Comparison of ENCODE assay signal across 28 cellular contexts in the genomic region with DNA sequence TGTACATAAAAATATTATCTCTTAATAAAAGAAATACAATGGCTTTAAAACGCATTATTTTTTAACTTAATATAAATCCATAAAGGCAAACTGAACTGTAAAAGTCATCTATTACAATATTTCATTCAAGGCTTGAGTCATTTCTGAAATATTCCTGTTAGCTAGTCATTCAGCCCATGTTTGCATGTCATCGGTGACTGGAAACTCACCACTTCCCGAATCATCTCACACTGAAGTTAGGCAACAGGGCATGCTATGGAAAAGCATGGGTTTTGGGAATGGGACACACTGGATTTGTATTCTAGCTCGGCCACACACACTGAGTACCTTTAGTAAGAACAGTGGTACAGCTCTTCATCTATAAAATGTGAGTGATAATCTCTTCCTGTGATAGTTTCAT.
A peak's percentile ranks its signal among the peaks of the same experiment; 100 is the strongest.
DNase-seq lines count a peak whose midpoint lies in the region; ATAC-seq and TF ChIP-seq lines count a peak whose summit lies in the region.
"Had no signal": no experiment of that assay in that cellular context is flagged by ENCODE, and none has a peak within 500 bp of the region (broad histone marks: within the 10 kb centered on the region; RNA-seq: fewer than 3 reads in every experiment).

No MANE protein-coding gene starts in this region.

- H3K4me1 ChIP-seq in breast epithelium (no peaks in the 10 kb centered on the region), heart right ventricle (no peaks in the 10 kb centered on the region)
- H3K4me1 ChIP-seq: transverse colon had no signal

- 80 to 83% methylated on average over 4 of the region's 4 CpGs for WGBS in heart right ventricle, 2 donors

- H3K27ac Mint-ChIP-seq in MCF 10A (ENCODE audit: low read depth, unreplicated experiment) = no peak overlapping the region
- H3K27ac Mint-ChIP-seq in activated CD4-positive, alpha-beta T cell treated with anti-CD3 and anti-CD28 coated beads, Interleukin-2, amount 10 ng/mL, durations not matched to agents 24 days and 14 days = no peak overlapping the region
- H3K27ac Mint-ChIP-seq: activated CD4-positive, alpha-beta T cell treated with anti-CD3 and anti-CD28 coated beads, Interleukin-2, amount 10 ng/mL, durations not matched to agents 7 days and 5 days; activated T-helper 2 cell treated with anti-CD3 and anti-CD28 coated beads, Interferon-gamma antibody, Interleukin-2, Interleukin-4, amounts not matched to agents 10 μg/mL and 5 μg/mL and 100 μg/mL, durations not matched to agents 14 hours and 24 hours and 36 hours; HFFc6 had no signal

- H3K9me3 Mint-ChIP-seq in MCF 10A (ENCODE audit: unreplicated experiment) = no peaks in the 10 kb centered on the region
- no peaks in the 10 kb centered on the region for H3K9me3 Mint-ChIP-seq in activated CD4-positive, alpha-beta T cell treated with anti-CD3 and anti-CD28 coated beads, Interleukin-2, amount 10 ng/mL, durations not matched to agents 24 days and 14 days
- H3K9me3 Mint-ChIP-seq: activated CD4-positive, alpha-beta T cell treated with anti-CD3 and anti-CD28 coated beads, Interleukin-2, amount 10 ng/mL, durations not matched to agents 7 days and 5 days; activated T-helper 2 cell treated with anti-CD3 and anti-CD28 coated beads, Interferon-gamma antibody, Interleukin-2, Interleukin-4, amounts not matched to agents 10 μg/mL and 5 μg/mL and 100 μg/mL, durations not matched to agents 14 hours and 24 hours and 36 hours had no signal

- intact Hi-C loops in MCF 10A (cut with micrococcal nuclease) = no loop called here
- intact Hi-C loops in breast epithelium (cut with DNase I; ENCODE audit: low total_unique reads) = no loop called here
- intact Hi-C loops in heart right ventricle (cut with DNase I) = no loop called here
- intact Hi-C loops in activated CD4-positive, alpha-beta T cell treated with anti-CD3 and anti-CD28 coated beads, Interleukin-2, amount 10 ng/mL, durations not matched to agents 24 days and 14 days (cut with micrococcal nuclease) = no loop called here

- CTCF ChIA-PET in MCF 10A (lab: Yijun Ruan, JAX) = interaction anchor here (0.5 to 0.6 kb wide), 3 partner anchors 222 to 605 kb away, joined by 3 to 5 read pairs (median 3); no protein-coding TSS in a partner anchor

- H3K27me3 ChIP-seq in breast epithelium (no peaks in the 10 kb centered on the region), heart right ventricle (no peaks in the 10 kb centered on the region)
- H3K27me3 ChIP-seq: hepatocyte, transverse colon had no signal

- H3K36me3 ChIP-seq in breast epithelium = no peaks in the 10 kb centered on the region
- H3K36me3 ChIP-seq in heart right ventricle = no peaks in the 10 kb centered on the region
- H3K36me3 ChIP-seq: transverse colon had no signal

- H3K4me3 Mint-ChIP-seq in MCF 10A (ENCODE audit: unreplicated experiment) = no peak overlapping the region
- no peak overlapping the region for H3K4me3 Mint-ChIP-seq in activated CD4-positive, alpha-beta T cell treated with anti-CD3 and anti-CD28 coated beads, Interleukin-2, amount 10 ng/mL, durations not matched to agents 24 days and 14 days
- H3K4me3 Mint-ChIP-seq: activated CD4-positive, alpha-beta T cell treated with anti-CD3 and anti-CD28 coated beads, Interleukin-2, amount 10 ng/mL, durations not matched to agents 7 days and 5 days; central memory CD8-positive, alpha-beta T cell; HFFc6 had no signal

- H3K4me1 Mint-ChIP-seq in MCF 10A (ENCODE audit: insufficient read depth, unreplicated experiment) = no peaks in the 10 kb centered on the region
- H3K4me1 Mint-ChIP-seq in activated CD4-positive, alpha-beta T cell treated with anti-CD3 and anti-CD28 coated beads, Interleukin-2, amount 10 ng/mL, durations not matched to agents 24 days and 14 days = no peaks in the 10 kb centered on the region
- H3K4me1 Mint-ChIP-seq: activated CD4-positive, alpha-beta T cell treated with anti-CD3 and anti-CD28 coated beads, Interleukin-2, amount 10 ng/mL, durations not matched to agents 7 days and 5 days; central memory CD8-positive, alpha-beta T cell had no signal

- peaks cover 3% of the 10 kb centered on the region for H3K36me3 Mint-ChIP-seq in MCF 10A (ENCODE audit: insufficient read depth, unreplicated experiment)
- no peaks in the 10 kb centered on the region for H3K36me3 Mint-ChIP-seq in activated CD4-positive, alpha-beta T cell treated with anti-CD3 and anti-CD28 coated beads, Interleukin-2, amount 10 ng/mL, durations not matched to agents 24 days and 14 days (ENCODE audit: low read depth)

- TF ChIP-seq CTCF in MCF 10A (IDR thresholded peaks at IDR 0.05; ENCODE audit: unreplicated experiment) (no peak), breast epithelium (IDR thresholded peaks at IDR 0.05) (no peak), astrocyte of the spinal cord (IDR thresholded peaks at IDR 0.05; ENCODE audit: low read depth, low read length) (no peak), fibroblast of villous mesenchyme (IDR thresholded peaks at IDR 0.05; ENCODE audit: insufficient read depth, low read depth, low read length) (no peak), heart right ventricle (IDR thresholded peaks at IDR 0.05) (no peak)

- no peak for ATAC-seq in heart right ventricle
- ATAC-seq: esophagus mucosa; stimulated activated naive CD8-positive, alpha-beta T cell treated with anti-CD3 and anti-CD28 coated beads, Interleukin-15, Interleukin-2, amounts not matched to agents 100 U/mL and 50 U/mL, for 24 hours had no signal

- H3K27me3 Mint-ChIP-seq in MCF 10A (ENCODE audit: insufficient read depth, unreplicated experiment) = peaks cover 6% of the 10 kb centered on the region
- no peaks in the 10 kb centered on the region for H3K27me3 Mint-ChIP-seq in activated CD4-positive, alpha-beta T cell treated with anti-CD3 and anti-CD28 coated beads, Interleukin-2, amount 10 ng/mL, durations not matched to agents 24 days and 14 days
- H3K27me3 Mint-ChIP-seq: activated CD4-positive, alpha-beta T cell treated with anti-CD3 and anti-CD28 coated beads, Interleukin-2, amount 10 ng/mL, durations not matched to agents 7 days and 5 days; central memory CD8-positive, alpha-beta T cell had no signal

- in situ Hi-C loops in astrocyte of the spinal cord (cut with HindIII; ENCODE audit: low sequenced_read_pairs) = no loop called here

- no peak overlapping the region for H3K27ac ChIP-seq in breast epithelium
- H3K27ac ChIP-seq in heart right ventricle = no peak overlapping the region
- H3K27ac ChIP-seq: 22Rv1, hepatocyte, transverse colon had no signal

- no TSS peak for BruUV-seq in MCF 10A (replicated peaks; lab: Mats Ljungman, UMichigan)

- no peak overlapping the region for H3K4me3 ChIP-seq in breast epithelium
- H3K4me3 ChIP-seq in astrocyte of the spinal cord (ENCODE audit: low read depth, low read length) = no peak overlapping the region
- no peak overlapping the region for H3K4me3 ChIP-seq in fibroblast of villous mesenchyme (ENCODE audit: low read depth, low read length)
- no peak overlapping the region for H3K4me3 ChIP-seq in heart right ventricle
- H3K4me3 ChIP-seq: hepatocyte, lung, transverse colon had no signal

- H3K9me3 ChIP-seq in breast epithelium (no peaks in the 10 kb centered on the region), heart right ventricle (peaks cover 0 to 9% (median 0%) of the 10 kb centered on the region in 11 donors)
- H3K9me3 ChIP-seq: transverse colon had no signal

- DNase-seq in MCF 10A (ENCODE audit: unreplicated experiment) (peak; percentile 66), breast epithelium (ENCODE audit: low spot score in 2 of 2) (no peak), astrocyte of the spinal cord (ENCODE audit: low read depth, low spot score) (peak; percentile 14), fibroblast of villous mesenchyme (ENCODE audit: low read depth) (peak; percentile 21), heart right ventricle (no peak), iPS-NIHi11 (ENCODE audit: low spot score) (no peak), anterior cingulate cortex (lab: John Stamatoyannopoulos, UW) (no peak)
- DNase-seq in activated CD4-positive, alpha-beta T cell treated with anti-CD3 and anti-CD28 coated beads, Interleukin-2, amount 10 ng/mL, durations not matched to agents 24 days and 14 days = no peak
- DNase-seq: activated CD4-positive, alpha-beta T cell treated with anti-CD3 and anti-CD28 coated beads, Interleukin-2, amount 10 ng/mL, durations not matched to agents 7 days and 5 days; Calu3; effector CD4-positive, alpha-beta T cell; EL; HFFc6; islet precursor cell; MM.1S; nucleus accumbens; SHP77 treated with DMSO at 0.1 percent for 48 hours; small intestine; stimulated activated CD4-positive, alpha-beta T cell treated with anti-CD3 and anti-CD28 coated beads, Interleukin-4, amount 100 ng/mL, for 1 hour; stimulated activated naive CD8-positive, alpha-beta T cell treated with anti-CD3 and anti-CD28 coated beads, Interleukin-15, Interleukin-2, amounts not matched to agents 100 U/mL and 50 U/mL, for 24 hours; T-helper 1 cell; transverse colon had no signal

- TF ChIP-seq POLR2A in breast epithelium (IDR thresholded peaks at IDR 0.05) = no peak

- POLR2A ChIA-PET in MCF 10A (lab: Yijun Ruan, JAX) = interaction anchor here (0.6 to 0.8 kb wide), 2 partner anchors 37 to 419 kb away, joined by 3 read pairs; no protein-coding TSS in a partner anchor

Comparison
In these comparisons a context has a peak if more than half of its experiments do, and no peak if none do; other contexts are left out.
1. DNase-seq: peak in MCF 10A (single experiment), astrocyte of the spinal cord (single experiment) and fibroblast of villous mesenchyme (single experiment); none in breast epithelium (0 of 2), heart right ventricle (0 of 2), activated CD4-positive, alpha-beta T cell treated with anti-CD3 and anti-CD28 coated beads, Interleukin-2, amount 10 ng/mL, durations not matched to agents 24 days and 14 days (single experiment), iPS-NIHi11 (single experiment) and anterior cingulate cortex (0 of 58).